Comparison of ENCODE assay signal across 3 cellular contexts in genomic region chr4:88058295-88058694, GRCh38.
TF ChIP-seq lines count a peak whose summit lies in the region.

No MANE protein-coding gene starts in this region.

TF ChIP-seq in A549, 52 proteins besides CTCF, POLR2A, EP300 and RAD21:
- TF ChIP-seq MAFK (IDR thresholded peaks at IDR 0.05; ENCODE audit: partially characterized antibody), result peak; percentile 56
- TF ChIP-seq MAX (IDR thresholded peaks at IDR 0.05), result no peak

TF ChIP-seq in IMR-90, 13 proteins besides CTCF, POLR2A, EP300 and RAD21:
- TF ChIP-seq SMC3 (IDR thresholded peaks at IDR 0.05; ENCODE audit: low read depth, low read length) (no peak), RFX5 (IDR thresholded peaks at IDR 0.05; ENCODE audit: low read depth, low read length) (no peak), BHLHE40 (IDR thresholded peaks at IDR 0.05; ENCODE audit: low read depth, low read length) (no peak), MAFK (IDR thresholded peaks at IDR 0.05; ENCODE audit: low read depth, low read length) (peak; percentile 79), MXI1 (IDR thresholded peaks at IDR 0.05; ENCODE audit: borderline replicate concordance, low read depth, low read length) (no peak), FOS (IDR thresholded peaks at IDR 0.05; ENCODE audit: low read depth, low read length) (no peak)
TF ChIP-seq in IMR-90: peak in this region for 1.

TF ChIP-seq in K562, 482 proteins besides CTCF, POLR2A, EP300 and RAD21:
- TF ChIP-seq MAFG (tag; conservative IDR thresholded peaks at IDR 0.05) (peak; percentile 35; the same call in 1 of the 2 replicates), RB1 (IDR thresholded peaks at IDR 0.05; ENCODE audit: low read depth) (no peak), ZNF316 (IDR thresholded peaks at IDR 0.05) (peak; percentile 77), MAFF (IDR thresholded peaks at IDR 0.05; ENCODE audit: low read length) (peak; percentile 48; the same call in 1 of the 2 replicates), C11orf30 (IDR thresholded peaks at IDR 0.05; ENCODE audit: low read depth) (peak; percentile 54; the same call in 1 of the 2 replicates), MAFK (IDR thresholded peaks at IDR 0.05; ENCODE audit: low read length) (peak; percentile 48), MXD1 (CRISPR knock-in tag; IDR thresholded peaks at IDR 0.05; ENCODE audit: borderline replicate concordance, poor library complexity, severe bottlenecking) (no peak)
